Comparison of ENCODE assay signal across 17 cellular contexts in genomic region chr4:8254076-8254475, GRCh38. TPM values are rescaled to one million over a fixed set of nuclear protein-coding genes. Genes with fewer than 3 reads are reported as not detected.
DNase-seq lines count a peak whose midpoint lies in the region; TF ChIP-seq lines count a peak whose summit lies in the region.
"Had no signal": no experiment of that assay in that cellular context is flagged by ENCODE, and none has a peak within 500 bp of the region (broad histone marks: within the 10 kb centered on the region; RNA-seq: fewer than 3 reads in every experiment).

No MANE protein-coding gene starts in this region.

- H3K4me3 Mint-ChIP-seq in MCF 10A (ENCODE audit: unreplicated experiment) (no peak overlapping the region), mesothelial cell of epicardium (no peak overlapping the region)
- H3K4me3 Mint-ChIP-seq: CD14-positive monocyte; CD8-positive, alpha-beta T cell; GM23338 had no signal

- H3K4me3 ChIP-seq in mammary epithelial cell (replicated peaks in 1 of 3; ENCODE audit: insufficient read depth in 1 of 3, low read depth in 2 of 3, low read length in 3 of 3) (no peak overlapping the region), smooth muscle cell (no peak overlapping the region)
- H3K4me3 ChIP-seq: GM23338, HAP-1 had no signal

- peak overlapping the region; percentile 44 for H3K4me2 ChIP-seq in mammary epithelial cell (ENCODE audit: insufficient read depth, low read depth, low read length)
- peak overlapping the region; percentile 5 for H3K4me2 ChIP-seq in smooth muscle cell
- H3K4me2 ChIP-seq: GM23338 had no signal

- 2% methylated on average over 6 of the region's 6 CpGs for WGBS in mammary epithelial cell (ENCODE audit: low coverage, missing lambda C conversion rate)
- WGBS in smooth muscle cell (ENCODE audit: low lambda C conversion rate) = 24% methylated on average over 6 of the region's 6 CpGs

- H3F3A ChIP-seq in smooth muscle cell (ENCODE audit: low read depth) = peaks cover 20% of the 10 kb centered on the region

- H3K4me1 ChIP-seq in mammary epithelial cell (ENCODE audit: insufficient read depth, low read length) (peaks cover 9% of the 10 kb centered on the region), smooth muscle cell (ENCODE audit: low read depth) (peaks cover 6% of the 10 kb centered on the region)
- H3K4me1 ChIP-seq: HAP-1 had no signal

- H3K79me2 ChIP-seq in mammary epithelial cell (ENCODE audit: insufficient read depth, low read length) (no peaks in the 10 kb centered on the region), smooth muscle cell (ENCODE audit: low read depth) (no peaks in the 10 kb centered on the region)

- no peak for TF ChIP-seq CTCF in mammary epithelial cell (conservative IDR thresholded peaks at IDR 0.05 in 1 of 2, IDR thresholded peaks at IDR 0.05 in 1 of 2; ENCODE audit: extremely low read depth in 1 of 2, insufficient read depth in 1 of 2, low read depth in 1 of 2, low read length in 2 of 2)
- no peak for TF ChIP-seq CTCF in MCF 10A (IDR thresholded peaks at IDR 0.05; ENCODE audit: unreplicated experiment)
- TF ChIP-seq CTCF in mesothelial cell of epicardium (IDR thresholded peaks at IDR 0.05; ENCODE audit: unreplicated experiment) = no peak
- no peak for TF ChIP-seq CTCF in smooth muscle cell (IDR thresholded peaks at IDR 0.05; ENCODE audit: borderline replicate concordance, insufficient read depth, poor library complexity, severe bottlenecking)

- H3K9me3 Mint-ChIP-seq in MCF 10A (ENCODE audit: unreplicated experiment) (no peaks in the 10 kb centered on the region), mesothelial cell of epicardium (no peaks in the 10 kb centered on the region)
- H3K9me3 Mint-ChIP-seq: CD14-positive monocyte; CD8-positive, alpha-beta T cell; GM23338 had no signal

- no peak overlapping the region for H3K27ac Mint-ChIP-seq in MCF 10A (ENCODE audit: low read depth, unreplicated experiment)
- peak overlapping the region; percentile 76 for H3K27ac Mint-ChIP-seq in mesothelial cell of epicardium
- H3K27ac Mint-ChIP-seq: CD8-positive, alpha-beta T cell; GM23338 had no signal

- no peaks in the 10 kb centered on the region for H3K36me3 ChIP-seq in mammary epithelial cell (ENCODE audit: insufficient read depth, low read length)
- no peaks in the 10 kb centered on the region for H3K36me3 ChIP-seq in smooth muscle cell (ENCODE audit: low read depth)
- H3K36me3 ChIP-seq: HAP-1 had no signal

- intact Hi-C loops in mammary epithelial cell (cut with micrococcal nuclease) = no loop called here
- intact Hi-C loops in MCF 10A (cut with micrococcal nuclease) = no loop called here

- H3K9me3 ChIP-seq in mammary epithelial cell (replicated peaks; ENCODE audit: insufficient read depth, low read length) (no peaks in the 10 kb centered on the region), smooth muscle cell (replicated peaks; ENCODE audit: low read depth) (no peaks in the 10 kb centered on the region)
- H3K9me3 ChIP-seq: HAP-1 had no signal

- H4K20me1 ChIP-seq in mammary epithelial cell (ENCODE audit: insufficient read depth, low read length) (no peaks in the 10 kb centered on the region), smooth muscle cell (ENCODE audit: low read depth) (no peaks in the 10 kb centered on the region)

- H3K27me3 Mint-ChIP-seq in MCF 10A (ENCODE audit: insufficient read depth, unreplicated experiment) = no peaks in the 10 kb centered on the region
- H3K27me3 Mint-ChIP-seq in mesothelial cell of epicardium (ENCODE audit: low read depth) = no peaks in the 10 kb centered on the region

- dilution Hi-C loops in mammary epithelial cell (cut with HindIII; ENCODE audit: low sequenced_read_pairs) = loop anchor here (5.0 kb wide), 2 partner anchors 68 to 87 kb away; no protein-coding TSS in a partner anchor

- H3K36me3 Mint-ChIP-seq in MCF 10A (ENCODE audit: insufficient read depth, unreplicated experiment) (no peaks in the 10 kb centered on the region), mesothelial cell of epicardium (no peaks in the 10 kb centered on the region)
- H3K36me3 Mint-ChIP-seq: CD14-positive monocyte; CD8-positive, alpha-beta T cell had no signal

- CTCF ChIA-PET in mammary epithelial cell (lab: Charles Lee; ENCODE audit: low non-redundant PET) = no interaction called here
- CTCF ChIA-PET in MCF 10A (lab: Yijun Ruan, JAX) = interaction anchor here (0.6 kb wide), 1 partner anchor 311 kb away, joined by 3 read pairs; no protein-coding TSS in a partner anchor

- no peak overlapping the region for H3K9ac ChIP-seq in mammary epithelial cell (ENCODE audit: insufficient read depth, low read length)
- no peak overlapping the region for H3K9ac ChIP-seq in smooth muscle cell (ENCODE audit: low read depth)

- H3K27me3 ChIP-seq in mammary epithelial cell (ENCODE audit: insufficient read depth, low read length) = no peaks in the 10 kb centered on the region
- H3K27me3 ChIP-seq in smooth muscle cell (ENCODE audit: low read depth) = no peaks in the 10 kb centered on the region

- DNase-seq in mammary epithelial cell (peak; percentile 76), MCF 10A (ENCODE audit: unreplicated experiment) (no peak), epithelial cell of prostate (ENCODE audit: low read depth, low spot score) (peak; percentile 39), mesothelial cell of epicardium (ENCODE audit: low spot score in 2 of 2, unreplicated experiment in 2 of 2) (no peak), smooth muscle cell (lab: John Stamatoyannopoulos, UW; ENCODE audit: unreplicated experiment) (no peak), epidermal melanocyte (ENCODE audit: insufficient read length, low spot score) (no peak), cortex of kidney (lab: John Stamatoyannopoulos, UW) (no peak), NCI-H524 (lab: John Stamatoyannopoulos, UW) (no peak)
- DNase-seq: CD8-positive, alpha-beta T cell; COR-L47; DMS153; DMS79 treated with DMSO at 0.1 percent for 48 hours; EL had no signal

- BruUV-seq in mammary epithelial cell (replicated peaks; lab: Mats Ljungman, UMichigan) = no TSS peak
- no TSS peak for BruUV-seq in MCF 10A (replicated peaks; lab: Mats Ljungman, UMichigan)

- H2AFZ ChIP-seq in mammary epithelial cell (ENCODE audit: low read depth, low read length) = peak overlapping the region; percentile 66
- H2AFZ ChIP-seq in smooth muscle cell (ENCODE audit: low read depth) = no peak overlapping the region
- H2AFZ ChIP-seq: GM23338 had no signal

- peaks cover 12% of the 10 kb centered on the region for H3K4me1 Mint-ChIP-seq in MCF 10A (ENCODE audit: insufficient read depth, unreplicated experiment)
- H3K4me1 Mint-ChIP-seq in mesothelial cell of epicardium = peaks cover 29% of the 10 kb centered on the region
- H3K4me1 Mint-ChIP-seq: CD14-positive monocyte, GM23338 had no signal

- in situ Hi-C loops in mammary epithelial cell (cut with MboI; ENCODE audit: low sequenced_read_pairs in 2 of 2) = no loop called here

- no peak overlapping the region for H3K27ac ChIP-seq in mammary epithelial cell (ENCODE audit: insufficient read depth, low read depth, low read length)
- H3K27ac ChIP-seq in epithelial cell of prostate = no peak overlapping the region
- peak overlapping the region; percentile 80 for H3K27ac ChIP-seq in smooth muscle cell (ENCODE audit: low read depth)
- H3K27ac ChIP-seq: 22Rv1 had no signal

- POLR2A ChIA-PET in MCF 10A (lab: Yijun Ruan, JAX) = no interaction called here

RNA-seq across cellular contexts. Expression of gene HTRA3, which starts 15.5 kb away (rescaled TPM):
- under 1 TPM in 1 of 2 donors, not detected in 1; 0.17 TPM for total RNA-seq in mammary epithelial cell
- polyA plus RNA-seq in mammary epithelial cell = not detected
- polyA minus RNA-seq in mammary epithelial cell = 2.5 TPM
- total RNA-seq in MCF 10A (2022) = not detected in 2 replicates
- 25.6 to 27.9 TPM (median 26.2 TPM) in 3 replicates for total RNA-seq in mesothelial cell of epicardium
- total RNA-seq in smooth muscle cell = 77.7 and 94.9 TPM in 2 replicates
- 189 and 227 TPM in 2 replicates for polyA plus RNA-seq in smooth muscle cell
- total RNA-seq: CD8-positive, alpha-beta T cell had no signal
- polyA plus RNA-seq: CD14-positive monocyte had no signal

RNA-seq across cellular contexts. Expression of gene SH3TC1, which starts 55.0 kb away (rescaled TPM):
- total RNA-seq in mammary epithelial cell = 100 to 1,000 TPM in 1 of 2 donors, 10 to 100 TPM in 1; 70.8 to 138 TPM
- 37.7 TPM for polyA plus RNA-seq in mammary epithelial cell
- polyA minus RNA-seq in mammary epithelial cell = 62.5 TPM
- total RNA-seq in MCF 10A (2022) = 20.4 and 28.8 TPM in 2 replicates
- total RNA-seq in mesothelial cell of epicardium = 22.0 to 24.0 TPM (median 23.2 TPM) in 3 replicates
- total RNA-seq in smooth muscle cell = 7.8 TPM in 2 replicates
- 12.1 and 17.7 TPM in 2 replicates for polyA plus RNA-seq in smooth muscle cell
- polyA plus RNA-seq: GM23338 had no signal

Comparison
In these comparisons a context has a peak if more than half of its experiments do, and no peak if none do; other contexts are left out.
1. DNase-seq: peak in mammary epithelial cell (single experiment) and epithelial cell of prostate (single experiment); none in MCF 10A (single experiment), mesothelial cell of epicardium (0 of 2), smooth muscle cell (single experiment), epidermal melanocyte (single experiment), cortex of kidney (single experiment) and NCI-H524 (0 of 2).
2. RNA of gene HTRA3, which starts 15.5 kb away (total RNA-seq): 77.7 to 94.9 TPM in smooth muscle cell and 25.6 to 27.9 TPM in mesothelial cell of epicardium; 0.17 TPM in mammary epithelial cell and not detected in MCF 10A; every median in the first group is over 10 times any median in the second.